In genomic region chr5:74951855-74952254, GRCh38 we compare ENCODE assay signal across 1 cellular context.
TF ChIP-seq lines count a peak whose summit lies in the region.

No MANE protein-coding gene starts in this region.

TF ChIP-seq in IMR-90, 13 proteins besides CTCF, POLR2A, EP300 and RAD21:
- no peak for TF ChIP-seq SMC3 (IDR thresholded peaks at IDR 0.05; ENCODE audit: low read depth, low read length)
- TF ChIP-seq FOS (IDR thresholded peaks at IDR 0.05; ENCODE audit: low read depth, low read length): no peak
- TF ChIP-seq MAZ (IDR thresholded peaks at IDR 0.05; ENCODE audit: borderline replicate concordance, low read depth, low read length): no peak
- no peak for TF ChIP-seq RCOR1 (IDR thresholded peaks at IDR 0.05; ENCODE audit: insufficient replicate concordance, low read length)
- no peak for TF ChIP-seq BHLHE40 (IDR thresholded peaks at IDR 0.05; ENCODE audit: low read depth, low read length)
- no peak for TF ChIP-seq RFX5 (IDR thresholded peaks at IDR 0.05; ENCODE audit: low read depth, low read length)
- TF ChIP-seq MAFK (IDR thresholded peaks at IDR 0.05; ENCODE audit: low read depth, low read length): no peak
- no peak for TF ChIP-seq NFE2L2 (IDR thresholded peaks at IDR 0.05; ENCODE audit: low read depth, low read length)
- no peak for TF ChIP-seq MXI1 (IDR thresholded peaks at IDR 0.05; ENCODE audit: borderline replicate concordance, low read depth, low read length)
- TF ChIP-seq, protein P1, sequence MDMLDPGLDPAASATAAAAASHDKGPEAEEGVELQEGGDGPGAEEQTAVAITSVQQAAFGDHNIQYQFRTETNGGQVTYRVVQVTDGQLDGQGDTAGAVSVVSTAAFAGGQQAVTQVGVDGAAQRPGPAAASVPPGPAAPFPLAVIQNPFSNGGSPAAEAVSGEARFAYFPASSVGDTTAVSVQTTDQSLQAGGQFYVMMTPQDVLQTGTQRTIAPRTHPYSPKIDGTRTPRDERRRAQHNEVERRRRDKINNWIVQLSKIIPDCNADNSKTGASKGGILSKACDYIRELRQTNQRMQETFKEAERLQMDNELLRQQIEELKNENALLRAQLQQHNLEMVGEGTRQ (IDR thresholded peaks at IDR 0.05; ENCODE audit: low read depth, low read length): no peak
- TF ChIP-seq CEBPB (IDR thresholded peaks at IDR 0.05; ENCODE audit: low read depth, low read length): no peak
- no peak for TF ChIP-seq CHD1 (IDR thresholded peaks at IDR 0.05; ENCODE audit: low read depth, low read length)
- TF ChIP-seq, protein P2, sequence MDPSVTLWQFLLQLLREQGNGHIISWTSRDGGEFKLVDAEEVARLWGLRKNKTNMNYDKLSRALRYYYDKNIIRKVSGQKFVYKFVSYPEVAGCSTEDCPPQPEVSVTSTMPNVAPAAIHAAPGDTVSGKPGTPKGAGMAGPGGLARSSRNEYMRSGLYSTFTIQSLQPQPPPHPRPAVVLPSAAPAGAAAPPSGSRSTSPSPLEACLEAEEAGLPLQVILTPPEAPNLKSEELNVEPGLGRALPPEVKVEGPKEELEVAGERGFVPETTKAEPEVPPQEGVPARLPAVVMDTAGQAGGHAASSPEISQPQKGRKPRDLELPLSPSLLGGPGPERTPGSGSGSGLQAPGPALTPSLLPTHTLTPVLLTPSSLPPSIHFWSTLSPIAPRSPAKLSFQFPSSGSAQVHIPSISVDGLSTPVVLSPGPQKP (IDR thresholded peaks at IDR 0.05; ENCODE audit: borderline replicate concordance, low read depth, low read length): no peak
